Comparison of ENCODE assay signal across 14 cellular contexts in the genomic region with DNA sequence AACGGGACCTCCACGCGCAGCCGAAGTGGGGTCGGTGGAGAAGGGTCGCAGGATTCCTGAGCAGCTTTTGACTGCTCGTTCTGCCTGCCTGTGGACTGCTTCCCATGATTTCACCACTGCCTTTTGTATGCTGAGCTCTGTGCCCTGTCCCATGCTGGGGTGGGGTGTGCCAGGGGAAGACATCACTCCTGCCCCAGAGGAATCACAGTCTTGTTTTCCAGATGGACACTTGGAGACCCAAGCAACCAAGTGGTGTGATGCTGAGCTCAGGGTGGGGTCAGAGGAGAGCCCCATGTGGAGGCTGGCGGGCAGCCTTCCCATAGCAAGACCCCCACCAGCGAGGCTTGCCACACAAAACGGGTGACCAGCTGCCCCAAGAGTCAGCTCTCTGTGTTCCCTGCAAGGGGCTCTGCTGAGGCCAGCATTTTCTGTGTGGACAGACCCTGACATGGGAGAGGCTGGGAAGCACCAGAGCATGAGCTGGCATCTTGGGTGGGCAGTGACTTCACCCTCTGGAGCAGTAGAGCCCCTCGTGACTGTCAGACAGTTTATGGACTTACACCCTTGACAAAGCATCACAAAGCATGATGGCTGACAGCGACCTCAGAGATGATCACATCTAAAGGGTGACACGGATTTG.
"Had no signal": no experiment of that assay in that cellular context is flagged by ENCODE, and none has a peak within 500 bp of the region (broad histone marks: within the 10 kb centered on the region; RNA-seq: fewer than 3 reads in every experiment).

No MANE protein-coding gene starts in this region.

- DNase-seq: esophagus squamous epithelium; foreskin fibroblast; mammary epithelial cell; naive thymus-derived CD8-positive, alpha-beta T cell; stimulated activated naive CD4-positive, alpha-beta T cell; stomach; thyroid gland; uterus had no signal

- H3K27me3 ChIP-seq: hepatocyte, neural progenitor cell, stomach, thyroid gland, uterus had no signal

- H3K36me3 Mint-ChIP-seq: naive thymus-derived CD8-positive, alpha-beta T cell; neural progenitor cell; type B pancreatic cell had no signal

- H3K27ac ChIP-seq: esophagus squamous epithelium, hepatocyte, neural progenitor cell, thyroid gland, uterus had no signal

- ATAC-seq: naive thymus-derived CD8-positive, alpha-beta T cell; sciatic nerve had no signal

- H3K9me3 Mint-ChIP-seq: central memory CD8-positive, alpha-beta T cell; dendritic cell treated with granulocyte-macrophage colony-stimulating factor and Interleukin-4, amounts not matched to agents 40 ng/mL and 50 ng/mL, for 4 days; naive thymus-derived CD8-positive, alpha-beta T cell; neural progenitor cell; type B pancreatic cell had no signal

- H3K27me3 Mint-ChIP-seq: central memory CD8-positive, alpha-beta T cell; type B pancreatic cell had no signal

- H3K4me3 Mint-ChIP-seq: central memory CD8-positive, alpha-beta T cell; dendritic cell treated with granulocyte-macrophage colony-stimulating factor and Interleukin-4, amounts not matched to agents 40 ng/mL and 50 ng/mL, for 4 days; naive thymus-derived CD8-positive, alpha-beta T cell; neural progenitor cell; type B pancreatic cell had no signal

- H3K27ac Mint-ChIP-seq: dendritic cell treated with granulocyte-macrophage colony-stimulating factor and Interleukin-4, amounts not matched to agents 40 ng/mL and 50 ng/mL, for 4 days; naive thymus-derived CD8-positive, alpha-beta T cell; type B pancreatic cell had no signal
